In the genomic region with DNA sequence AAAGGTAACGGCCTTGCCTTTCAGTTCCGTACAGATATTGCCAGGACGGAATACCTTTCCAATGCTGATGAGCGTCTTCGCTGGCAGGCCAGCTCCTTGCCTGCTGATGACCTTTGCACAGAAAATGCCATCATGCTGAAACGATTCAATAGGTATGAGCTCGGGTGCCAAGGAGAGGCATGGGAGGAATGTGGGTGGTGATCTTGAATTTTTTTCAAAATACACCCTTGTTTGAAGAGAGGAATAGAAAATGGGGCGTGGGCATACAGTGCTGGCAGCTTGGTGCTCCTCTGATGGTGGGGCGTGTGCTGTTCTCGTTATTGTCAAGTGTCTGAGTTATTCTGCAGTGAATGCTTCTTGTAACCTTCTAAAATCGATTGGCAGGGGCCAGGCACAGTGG, we compare ENCODE assay signal across 17 cellular contexts. TPM values are rescaled to one million over a fixed set of nuclear protein-coding genes. Genes with fewer than 3 reads are reported as not detected.
DNase-seq lines count a peak whose midpoint lies in the region; ATAC-seq and TF ChIP-seq lines count a peak whose summit lies in the region.
"Had no signal": no experiment of that assay in that cellular context is flagged by ENCODE, and none has a peak within 500 bp of the region (broad histone marks: within the 10 kb centered on the region; RNA-seq: fewer than 3 reads in every experiment).

No MANE protein-coding gene starts in this region.

- peaks cover 55% of the 10 kb centered on the region for H3K36me3 Mint-ChIP-seq in Calu3 (ENCODE audit: insufficient read depth, unreplicated experiment)

- no peaks in the 10 kb centered on the region for H3K9me3 ChIP-seq in SJCRH30 (replicated peaks)
- H3K9me3 ChIP-seq: BE2C, Peyer's patch had no signal

- POLR2A ChIA-PET in RWPE1 (lab: Yijun Ruan, JAX; ENCODE audit: low non-redundant PET), result interaction anchor here (0.5 kb wide), 1 partner anchor 20 kb away, joined by 5 read pairs; no protein-coding TSS in a partner anchor

- H3K4me1 ChIP-seq in SJCRH30, result peaks cover 26% of the 10 kb centered on the region
- H3K4me1 ChIP-seq: BE2C, Peyer's patch had no signal

- no peak overlapping the region for H3K4me3 Mint-ChIP-seq in Calu3 (ENCODE audit: low read depth, unreplicated experiment)
- H3K4me3 Mint-ChIP-seq: CD4-positive, alpha-beta memory T cell had no signal

- ATAC-seq in left colon (peak; percentile 58), HG02763 (IDR thresholded peaks at IDR 0.05; ENCODE audit: unreplicated experiment) (no peak)

- CTCF ChIA-PET in Calu3 (lab: Charles Lee) (interaction anchor here (0.8 kb wide), 1 partner anchor 33 kb away, joined by 9 read pairs; no protein-coding TSS in a partner anchor), RWPE1 (lab: Yijun Ruan, JAX) (no interaction called here)

- H3K27ac Mint-ChIP-seq in Calu3 (ENCODE audit: unreplicated experiment), result peak overlapping the region; percentile 83

- 0 out of 2 replicates have a peak overlapping the region, but pooled peaks have one; percentile 13 for H3K27ac ChIP-seq in RWPE1
- H3K27ac ChIP-seq in SJCRH30, result no peak overlapping the region
- H3K27ac ChIP-seq: Peyer's patch had no signal

- TF ChIP-seq CTCF in Calu3 (IDR thresholded peaks at IDR 0.05; ENCODE audit: unreplicated experiment) (no peak), RWPE1 (conservative IDR thresholded peaks at IDR 0.05; ENCODE audit: low read depth) (no peak)

- no peaks in the 10 kb centered on the region for H3K27me3 Mint-ChIP-seq in Calu3 (ENCODE audit: unreplicated experiment)
- H3K27me3 Mint-ChIP-seq: CD4-positive, alpha-beta memory T cell had no signal

- peaks cover 90% of the 10 kb centered on the region for H3K36me3 ChIP-seq in SJCRH30

- H3K9me3 Mint-ChIP-seq in Calu3 (ENCODE audit: low read depth, unreplicated experiment), result no peaks in the 10 kb centered on the region
- H3K9me3 Mint-ChIP-seq: CD4-positive, alpha-beta memory T cell had no signal

- intact Hi-C loops in Calu3 (cut with micrococcal nuclease; ENCODE audit: unreplicated experiment), result no loop called here
- intact Hi-C loops in left colon (cut with DNase I, micrococcal nuclease), result no loop called here

- H3K4me1 Mint-ChIP-seq in Calu3 (ENCODE audit: low read depth, unreplicated experiment), result peaks cover 11% of the 10 kb centered on the region
- H3K4me1 Mint-ChIP-seq: CD4-positive, alpha-beta memory T cell had no signal

- no TSS peak for BruUV-seq in Calu3 (replicated peaks; lab: Mats Ljungman, UMichigan)

- H3K27me3 ChIP-seq in SJCRH30, result no peaks in the 10 kb centered on the region
- H3K27me3 ChIP-seq: BE2C, Peyer's patch had no signal

- H3K4me3 ChIP-seq in SJCRH30, result no peak overlapping the region
- H3K4me3 ChIP-seq: Peyer's patch had no signal

- DNase-seq in Calu3 (peak; percentile 8), RWPE1 (ENCODE audit: low spot score) (no peak), left colon (no peak), putamen (ENCODE audit: low spot score) (peak; percentile 80), pons (ENCODE audit: low spot score) (no peak), SJCRH30 (no peak)
- DNase-seq: BE2C; CD4-positive, alpha-beta memory T cell; Kasumi-1; NCI-H1417; NCI-H1930; NCI-H2171; NCI-H446 treated with DMSO at 0.1 percent for 48 hours; NCI-H774; Peyer's patch; SHP77 treated with DMSO at 0.1 percent for 48 hours had no signal

RNA-seq across cellular contexts. Expression of gene HSP90AA1, which starts 52.5 kb away (rescaled TPM):
- total RNA-seq in Calu3 (2022) (1,038 and 1,111 TPM in 2 replicates), left colon (100 to 1,000 TPM; 182 to 274 TPM)
- total RNA-seq in SJCRH30 (2014; rRNA removed; shearing (Covaris generic)), result 650 and 697 TPM in 2 replicates

Comparison
In these comparisons a context has a peak if more than half of its experiments do, and no peak if none do; other contexts are left out.
1. DNase-seq: peak in Calu3 (single experiment) and putamen (single experiment); none in RWPE1 (single experiment), left colon (0 of 2), pons (single experiment) and SJCRH30 (0 of 2).